ENCODE assay signal across 10 cellular contexts in genomic region chr5:170254056-170254455, GRCh38. TPM values are rescaled to one million over a fixed set of nuclear protein-coding genes. Genes with fewer than 3 reads are reported as not detected.
DNase-seq lines count a peak whose midpoint lies in the region; TF ChIP-seq lines count a peak whose summit lies in the region.
"Had no signal": no experiment of that assay in that cellular context is flagged by ENCODE, and none has a peak within 500 bp of the region (broad histone marks: within the 10 kb centered on the region; RNA-seq: fewer than 3 reads in every experiment).

No MANE protein-coding gene starts in this region.

- TF ChIP-seq CTCF in WERI-Rb-1 (IDR thresholded peaks at IDR 0.05; ENCODE audit: low read depth, low read length), result no peak

- H3K27ac ChIP-seq in HUES48 (ENCODE audit: low read depth, low read length), result peak overlapping the region; percentile 39
- H3K27ac ChIP-seq in WERI-Rb-1, result no peak overlapping the region

- H3K36me3 ChIP-seq in HUES48 (ENCODE audit: control insufficient read depth, insufficient read depth, low read length) (no peaks in the 10 kb centered on the region), WERI-Rb-1 (no peaks in the 10 kb centered on the region)

- DNase-seq in activated gamma-delta T cell treated with Interleukin-2 at 50 U/mL for 16 hours (peak; percentile 75), activated gamma-delta T cell (lab: John Stamatoyannopoulos, UW) (no peak), mesenteric fat pad (ENCODE audit: low spot score) (no peak), WERI-Rb-1 (no peak), cerebellum (ENCODE audit: low spot score) (no peak)
- DNase-seq in activated gamma-delta T cell treated with anti-CD3 and anti-CD28 coated beads, Interleukin-2, amount 50 U/mL, for 16 hours (ENCODE audit: low read depth), result peak; percentile 54
- DNase-seq in stimulated activated CD4-positive, alpha-beta T cell treated with anti-CD3 and anti-CD28 coated beads, Interleukin-4, amount 100 ng/mL, for 1 hour, result peak; percentile 53

- no peak overlapping the region for H3K9ac ChIP-seq in HUES48 (ENCODE audit: low read depth, low read length)

- H3K4me1 ChIP-seq in HUES48 (ENCODE audit: control insufficient read depth, insufficient read depth, low read length), result peaks cover 50% of the 10 kb centered on the region

- H3K27me3 ChIP-seq in HUES48 (ENCODE audit: control insufficient read depth, insufficient read depth, low read length), result no peaks in the 10 kb centered on the region
- peaks cover 86% of the 10 kb centered on the region for H3K27me3 ChIP-seq in WERI-Rb-1 (ENCODE audit: insufficient read depth, low read depth, severe bottlenecking)

- H3K4me3 ChIP-seq in HUES48 (ENCODE audit: low read depth, low read length) (no peak overlapping the region), WERI-Rb-1 (ENCODE audit: low read depth, low read length) (no peak overlapping the region)

- H3K9me3 ChIP-seq in HUES48 (ENCODE audit: control insufficient read depth, insufficient read depth, low read length), result no peaks in the 10 kb centered on the region
- no peaks in the 10 kb centered on the region for H3K9me3 ChIP-seq in WERI-Rb-1 (ENCODE audit: severe bottlenecking)

RNA-seq across cellular contexts. Expression of gene C5orf58, which starts 21.3 kb away (rescaled TPM):
- total RNA-seq in mesenteric fat pad (not detected), cerebellum (not detected)
- total RNA-seq: mononuclear cell; T-helper 1 cell treated with Interleukin-12 subunit alpha and Interleukin-12 subunit beta and Interleukin-4 antibody, amounts not matched to agents 30 ng/mL and 1 ng/mL, for 36 hours had no signal

RNA-seq across cellular contexts. Expression of gene LCP2, which starts 43.5 kb away (rescaled TPM):
- total RNA-seq in mesenteric fat pad (52.4 TPM), cerebellum (3.6 TPM)

Comparison
In these comparisons a context has a peak if more than half of its experiments do, and no peak if none do; other contexts are left out.
1. DNase-seq: peak in activated gamma-delta T cell treated with Interleukin-2 at 50 U/mL for 16 hours (single experiment), activated gamma-delta T cell treated with anti-CD3 and anti-CD28 coated beads, Interleukin-2, amount 50 U/mL, for 16 hours (single experiment) and stimulated activated CD4-positive, alpha-beta T cell treated with anti-CD3 and anti-CD28 coated beads, Interleukin-4, amount 100 ng/mL, for 1 hour (single experiment); none in activated gamma-delta T cell (single experiment), mesenteric fat pad (single experiment), WERI-Rb-1 (single experiment) and cerebellum (single experiment).
2. RNA of gene LCP2, which starts 43.5 kb away (total RNA-seq): 52.4 TPM in mesenteric fat pad (single experiment); 3.6 TPM in cerebellum (single experiment); every median in the first group is over 10 times any median in the second.